8 cellular contexts compared by ENCODE assay signal in the genomic region with DNA sequence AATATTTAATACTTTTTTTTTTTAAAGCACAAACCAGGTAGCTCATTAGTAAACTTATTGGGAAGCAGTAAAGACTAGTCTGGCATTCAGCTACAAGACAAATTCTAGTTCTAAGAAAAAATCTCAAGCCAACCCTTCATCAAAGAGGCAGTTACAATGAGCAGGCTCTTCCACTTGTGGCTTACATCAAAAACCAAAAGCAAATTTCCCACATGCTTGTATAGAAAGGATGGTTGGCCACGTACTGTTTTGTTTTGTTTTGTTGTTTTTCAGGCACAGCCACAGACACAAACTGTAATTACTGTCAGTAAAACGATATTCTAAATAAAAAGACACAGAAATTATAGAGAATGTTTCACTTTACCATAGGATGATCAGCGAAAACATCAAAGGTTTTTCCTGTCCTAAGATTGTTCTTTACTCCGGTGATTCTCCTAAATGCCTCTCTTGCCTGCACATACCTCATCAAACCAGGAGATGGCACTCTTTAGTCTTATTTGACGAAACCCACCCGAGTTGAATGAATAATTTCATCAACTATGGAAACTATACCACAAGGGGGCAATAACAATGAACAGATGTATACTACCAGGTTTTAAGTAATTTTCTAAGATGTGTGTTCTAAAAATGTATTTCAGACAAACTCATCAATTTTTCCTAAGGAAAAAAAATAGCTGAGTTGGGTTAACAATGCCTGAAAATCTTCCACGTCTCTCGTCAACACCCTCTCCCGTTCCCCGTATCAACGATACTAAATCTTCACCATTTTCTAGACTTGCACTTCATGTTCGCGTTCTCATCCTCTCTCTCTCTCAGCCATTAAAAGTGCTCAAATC. TPM values are rescaled to one million over a fixed set of nuclear protein-coding genes. Genes with fewer than 3 reads are reported as not detected.
A peak's percentile ranks its signal among the peaks of the same experiment; 100 is the strongest.
DNase-seq lines count a peak whose midpoint lies in the region; ATAC-seq and TF ChIP-seq lines count a peak whose summit lies in the region.

No MANE protein-coding gene starts in this region.

- no peaks in the 10 kb centered on the region for H3K79me2 ChIP-seq in neural cell (replicated peaks; ENCODE audit: insufficient read depth, low read length)

- intact Hi-C loops in aorta (cut with DNase I) = loop anchor here (1.0 to 10.0 kb wide), 3 partner anchors 106 to 136 kb away; a partner anchor contains a TSS

- H3K4me1 ChIP-seq in BE2C (no peaks in the 10 kb centered on the region), aorta (ENCODE audit: control insufficient read depth in 1 of 2, insufficient read depth in 2 of 2, low read length in 2 of 2) (no peaks in the 10 kb centered on the region)

- H2AFZ ChIP-seq in neural cell (ENCODE audit: low read depth, low read length) = no peak overlapping the region

- peak; percentile 96 for TF ChIP-seq RAD21 in neural cell (conservative IDR thresholded peaks at IDR 0.05)

- no peak overlapping the region for H3K9ac ChIP-seq in neural cell (ENCODE audit: low read length)

- peak; percentile 55 for ATAC-seq in GM18870 (IDR thresholded peaks at IDR 0.05; ENCODE audit: unreplicated experiment)
- ATAC-seq in aorta (ENCODE audit: low FRiP score) = peak; percentile 91

- H4K20me1 ChIP-seq in neural cell (ENCODE audit: insufficient read depth) = no peaks in the 10 kb centered on the region

- no peaks in the 10 kb centered on the region for H3K9me2 ChIP-seq in neural cell (ENCODE audit: insufficient read depth, low read length)

- TF ChIP-seq CTCF in BE2C (IDR thresholded peaks at IDR 0.05; ENCODE audit: low read depth, low read length) (peak; percentile 79), fibroblast of mammary gland (conservative IDR thresholded peaks at IDR 0.05; ENCODE audit: control insufficient read depth, insufficient read depth, low read depth, low read length) (peak; percentile 96), neural cell (IDR thresholded peaks at IDR 0.05; ENCODE audit: poor library complexity, severe bottlenecking) (peak; percentile 99)

- H3K27me3 ChIP-seq in BE2C (no peaks in the 10 kb centered on the region), neural cell (ENCODE audit: insufficient read depth, low read depth, low read length) (no peaks in the 10 kb centered on the region), aorta (ENCODE audit: control insufficient read depth in 1 of 2, insufficient read depth in 2 of 2, low read length in 1 of 2) (no peaks in the 10 kb centered on the region)

- H3F3A ChIP-seq in neural cell (ENCODE audit: insufficient read depth, low read length, poor library complexity, severe bottlenecking) = no peaks in the 10 kb centered on the region

- H3K27ac ChIP-seq in neural cell (ENCODE audit: low read length) (no peak overlapping the region), aorta (ENCODE audit: low read depth in 1 of 2, low read length in 2 of 2) (no peak overlapping the region)

- H3K36me3 ChIP-seq in BE2C (no peaks in the 10 kb centered on the region), neural cell (ENCODE audit: insufficient read depth, low read length) (no peaks in the 10 kb centered on the region), aorta (ENCODE audit: control insufficient read depth in 1 of 2, insufficient read depth in 2 of 2, low read length in 1 of 2) (no peaks in the 10 kb centered on the region)

- H3K4me2 ChIP-seq in neural cell (ENCODE audit: low read length) = no peak overlapping the region

- no peak for TF ChIP-seq EP300 in neural cell (conservative IDR thresholded peaks at IDR 0.05; ENCODE audit: poor library complexity, severe bottlenecking)

- peak overlapping the region; percentile 47 for H3K4me3 ChIP-seq in BE2C (ENCODE audit: low read depth, low read length)
- no peak overlapping the region for H3K4me3 ChIP-seq in fibroblast of mammary gland (ENCODE audit: control insufficient read depth, low read depth, low read length)
- no peak overlapping the region for H3K4me3 ChIP-seq in neural cell (ENCODE audit: low read length)
- H3K4me3 ChIP-seq in aorta (ENCODE audit: low read length in 2 of 2) = peak overlapping the region in 1 of 2 donors; percentile 41

- WGBS in aorta, 2 donors = 13 to 17% methylated on average over 13 of the region's 13 CpGs

- peak; percentile 26 for DNase-seq in BE2C
- DNase-seq in HuH-7 (ENCODE audit: low spot score) = peak; percentile 57
- peak; percentile 24 to 88 for DNase-seq in NOMO-1 (lab: John Stamatoyannopoulos, UW; ENCODE audit: unreplicated experiment in 2 of 2)
- DNase-seq in activated T-cell treated with anti-CD3 and anti-CD28 coated beads, Interleukin-2, amount 50 U/mL, for 48 hours = peak; percentile 39 to 46
- peak; percentile 86 for DNase-seq in fibroblast of mammary gland (ENCODE audit: low read depth)
- no peak for DNase-seq in aorta

- H3K9me3 ChIP-seq in BE2C = no peaks in the 10 kb centered on the region
- H3K9me3 ChIP-seq in neural cell (ENCODE audit: low read length) = no peaks in the 10 kb centered on the region
- no peaks in the 10 kb centered on the region for H3K9me3 ChIP-seq in aorta (ENCODE audit: control insufficient read depth, low read length)

TF ChIP-seq in neural cell, 6 proteins besides CTCF, POLR2A, EP300 and RAD21:
- TF ChIP-seq, protein P1, sequence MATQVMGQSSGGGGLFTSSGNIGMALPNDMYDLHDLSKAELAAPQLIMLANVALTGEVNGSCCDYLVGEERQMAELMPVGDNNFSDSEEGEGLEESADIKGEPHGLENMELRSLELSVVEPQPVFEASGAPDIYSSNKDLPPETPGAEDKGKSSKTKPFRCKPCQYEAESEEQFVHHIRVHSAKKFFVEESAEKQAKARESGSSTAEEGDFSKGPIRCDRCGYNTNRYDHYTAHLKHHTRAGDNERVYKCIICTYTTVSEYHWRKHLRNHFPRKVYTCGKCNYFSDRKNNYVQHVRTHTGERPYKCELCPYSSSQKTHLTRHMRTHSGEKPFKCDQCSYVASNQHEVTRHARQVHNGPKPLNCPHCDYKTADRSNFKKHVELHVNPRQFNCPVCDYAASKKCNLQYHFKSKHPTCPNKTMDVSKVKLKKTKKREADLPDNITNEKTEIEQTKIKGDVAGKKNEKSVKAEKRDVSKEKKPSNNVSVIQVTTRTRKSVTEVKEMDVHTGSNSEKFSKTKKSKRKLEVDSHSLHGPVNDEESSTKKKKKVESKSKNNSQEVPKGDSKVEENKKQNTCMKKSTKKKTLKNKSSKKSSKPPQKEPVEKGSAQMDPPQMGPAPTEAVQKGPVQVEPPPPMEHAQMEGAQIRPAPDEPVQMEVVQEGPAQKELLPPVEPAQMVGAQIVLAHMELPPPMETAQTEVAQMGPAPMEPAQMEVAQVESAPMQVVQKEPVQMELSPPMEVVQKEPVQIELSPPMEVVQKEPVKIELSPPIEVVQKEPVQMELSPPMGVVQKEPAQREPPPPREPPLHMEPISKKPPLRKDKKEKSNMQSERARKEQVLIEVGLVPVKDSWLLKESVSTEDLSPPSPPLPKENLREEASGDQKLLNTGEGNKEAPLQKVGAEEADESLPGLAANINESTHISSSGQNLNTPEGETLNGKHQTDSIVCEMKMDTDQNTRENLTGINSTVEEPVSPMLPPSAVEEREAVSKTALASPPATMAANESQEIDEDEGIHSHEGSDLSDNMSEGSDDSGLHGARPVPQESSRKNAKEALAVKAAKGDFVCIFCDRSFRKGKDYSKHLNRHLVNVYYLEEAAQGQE (IDR thresholded peaks at IDR 0.05; ENCODE audit: borderline replicate concordance) = no peak
- peak; percentile 96 for TF ChIP-seq SMC3 (conservative IDR thresholded peaks at IDR 0.05; ENCODE audit: poor library complexity)

RNA-seq across cellular contexts. Expression of a gene that starts 26.9 kb away (rescaled TPM):
- 400 TPM for polyA plus RNA-seq in BE2C (2012; ENCODE audit: insufficient read depth, insufficient read length, low read depth)
- polyA plus RNA-seq in neural cell (1,461 and 1,645 TPM in 2 replicates), aorta (1,000 to 10,000 TPM; 1,953 to 3,435 TPM)
- polyA minus RNA-seq in neural cell = 882 and 1,045 TPM in 2 replicates
- total RNA-seq in aorta = 100 to 1,000 TPM; 778 to 824 TPM

Comparison
In these comparisons a context has a peak if more than half of its experiments do, and no peak if none do; other contexts are left out.
1. DNase-seq: peak in BE2C (single experiment), HuH-7 (single experiment), NOMO-1 (2 of 2), activated T-cell treated with anti-CD3 and anti-CD28 coated beads, Interleukin-2, amount 50 U/mL, for 48 hours (2 of 2) and fibroblast of mammary gland (single experiment); none in aorta (0 of 2).
2. Peak in every context shown above with its lines, with median percentiles within 50 percentile points of each other: CTCF ChIP-seq.